ENCODE assay signal across 1 cellular context in the genomic region with DNA sequence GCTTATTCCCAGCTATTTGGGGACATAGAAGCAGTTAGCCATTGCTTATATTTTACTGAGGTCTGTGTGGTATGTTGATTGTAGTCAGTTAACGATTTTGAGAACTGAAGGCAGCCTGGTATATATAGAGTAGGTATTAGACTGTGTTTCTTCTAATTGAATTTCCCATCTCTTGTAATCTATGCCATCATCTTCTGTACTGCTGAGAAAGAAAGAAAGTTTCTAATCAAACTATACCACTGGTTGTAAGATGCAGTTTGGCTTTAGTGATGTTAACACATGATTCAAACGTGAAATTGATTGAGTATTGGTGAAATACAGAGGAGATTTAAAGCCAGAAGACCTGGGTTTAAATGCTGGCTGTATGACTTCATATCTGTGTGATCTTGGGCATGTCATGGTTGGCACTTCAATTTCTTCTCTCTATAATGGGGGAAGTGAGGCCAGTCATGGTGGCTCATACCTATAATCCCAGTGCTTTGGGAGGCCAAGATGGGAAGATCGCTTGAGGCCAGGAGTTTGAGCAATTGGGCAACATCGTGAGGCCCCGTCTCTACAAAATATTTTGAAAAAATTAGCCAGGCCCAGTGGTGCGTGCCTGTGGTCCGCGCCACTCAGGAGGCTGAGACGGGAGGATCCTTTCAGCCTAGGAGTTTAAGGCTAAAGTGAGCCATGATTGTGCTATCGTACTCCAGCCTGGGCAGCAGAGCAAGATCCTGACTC.
TF ChIP-seq lines count a peak whose summit lies in the region.

No MANE protein-coding gene starts in this region.

TF ChIP-seq in GM12878, 131 proteins besides CTCF, POLR2A, EP300 and RAD21:
- TF ChIP-seq, protein P1, sequence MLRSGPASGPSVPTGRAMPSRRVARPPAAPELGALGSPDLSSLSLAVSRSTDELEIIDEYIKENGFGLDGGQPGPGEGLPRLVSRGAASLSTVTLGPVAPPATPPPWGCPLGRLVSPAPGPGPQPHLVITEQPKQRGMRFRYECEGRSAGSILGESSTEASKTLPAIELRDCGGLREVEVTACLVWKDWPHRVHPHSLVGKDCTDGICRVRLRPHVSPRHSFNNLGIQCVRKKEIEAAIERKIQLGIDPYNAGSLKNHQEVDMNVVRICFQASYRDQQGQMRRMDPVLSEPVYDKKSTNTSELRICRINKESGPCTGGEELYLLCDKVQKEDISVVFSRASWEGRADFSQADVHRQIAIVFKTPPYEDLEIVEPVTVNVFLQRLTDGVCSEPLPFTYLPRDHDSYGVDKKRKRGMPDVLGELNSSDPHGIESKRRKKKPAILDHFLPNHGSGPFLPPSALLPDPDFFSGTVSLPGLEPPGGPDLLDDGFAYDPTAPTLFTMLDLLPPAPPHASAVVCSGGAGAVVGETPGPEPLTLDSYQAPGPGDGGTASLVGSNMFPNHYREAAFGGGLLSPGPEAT (IDR thresholded peaks at IDR 0.05; ENCODE audit: low read depth): no peak
- no peak for TF ChIP-seq PAX8 (IDR thresholded peaks at IDR 0.05)
- TF ChIP-seq, protein P2, sequence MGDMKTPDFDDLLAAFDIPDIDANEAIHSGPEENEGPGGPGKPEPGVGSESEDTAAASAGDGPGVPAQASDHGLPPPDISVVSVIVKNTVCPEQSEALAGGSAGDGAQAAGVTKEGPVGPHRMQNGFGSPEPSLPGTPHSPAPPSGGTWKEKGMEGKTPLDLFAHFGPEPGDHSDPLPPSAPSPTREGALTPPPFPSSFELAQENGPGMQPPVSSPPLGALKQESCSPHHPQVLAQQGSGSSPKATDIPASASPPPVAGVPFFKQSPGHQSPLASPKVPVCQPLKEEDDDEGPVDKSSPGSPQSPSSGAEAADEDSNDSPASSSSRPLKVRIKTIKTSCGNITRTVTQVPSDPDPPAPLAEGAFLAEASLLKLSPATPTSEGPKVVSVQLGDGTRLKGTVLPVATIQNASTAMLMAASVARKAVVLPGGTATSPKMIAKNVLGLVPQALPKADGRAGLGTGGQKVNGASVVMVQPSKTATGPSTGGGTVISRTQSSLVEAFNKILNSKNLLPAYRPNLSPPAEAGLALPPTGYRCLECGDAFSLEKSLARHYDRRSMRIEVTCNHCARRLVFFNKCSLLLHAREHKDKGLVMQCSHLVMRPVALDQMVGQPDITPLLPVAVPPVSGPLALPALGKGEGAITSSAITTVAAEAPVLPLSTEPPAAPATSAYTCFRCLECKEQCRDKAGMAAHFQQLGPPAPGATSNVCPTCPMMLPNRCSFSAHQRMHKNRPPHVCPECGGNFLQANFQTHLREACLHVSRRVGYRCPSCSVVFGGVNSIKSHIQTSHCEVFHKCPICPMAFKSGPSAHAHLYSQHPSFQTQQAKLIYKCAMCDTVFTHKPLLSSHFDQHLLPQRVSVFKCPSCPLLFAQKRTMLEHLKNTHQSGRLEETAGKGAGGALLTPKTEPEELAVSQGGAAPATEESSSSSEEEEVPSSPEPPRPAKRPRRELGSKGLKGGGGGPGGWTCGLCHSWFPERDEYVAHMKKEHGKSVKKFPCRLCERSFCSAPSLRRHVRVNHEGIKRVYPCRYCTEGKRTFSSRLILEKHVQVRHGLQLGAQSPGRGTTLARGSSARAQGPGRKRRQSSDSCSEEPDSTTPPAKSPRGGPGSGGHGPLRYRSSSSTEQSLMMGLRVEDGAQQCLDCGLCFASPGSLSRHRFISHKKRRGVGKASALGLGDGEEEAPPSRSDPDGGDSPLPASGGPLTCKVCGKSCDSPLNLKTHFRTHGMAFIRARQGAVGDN (IDR thresholded peaks at IDR 0.05): no peak
- TF ChIP-seq, protein P3, sequence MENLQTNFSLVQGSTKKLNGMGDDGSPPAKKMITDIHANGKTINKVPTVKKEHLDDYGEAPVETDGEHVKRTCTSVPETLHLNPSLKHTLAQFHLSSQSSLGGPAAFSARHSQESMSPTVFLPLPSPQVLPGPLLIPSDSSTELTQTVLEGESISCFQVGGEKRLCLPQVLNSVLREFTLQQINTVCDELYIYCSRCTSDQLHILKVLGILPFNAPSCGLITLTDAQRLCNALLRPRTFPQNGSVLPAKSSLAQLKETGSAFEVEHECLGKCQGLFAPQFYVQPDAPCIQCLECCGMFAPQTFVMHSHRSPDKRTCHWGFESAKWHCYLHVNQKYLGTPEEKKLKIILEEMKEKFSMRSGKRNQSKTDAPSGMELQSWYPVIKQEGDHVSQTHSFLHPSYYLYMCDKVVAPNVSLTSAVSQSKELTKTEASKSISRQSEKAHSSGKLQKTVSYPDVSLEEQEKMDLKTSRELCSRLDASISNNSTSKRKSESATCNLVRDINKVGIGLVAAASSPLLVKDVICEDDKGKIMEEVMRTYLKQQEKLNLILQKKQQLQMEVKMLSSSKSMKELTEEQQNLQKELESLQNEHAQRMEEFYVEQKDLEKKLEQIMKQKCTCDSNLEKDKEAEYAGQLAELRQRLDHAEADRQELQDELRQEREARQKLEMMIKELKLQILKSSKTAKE (IDR thresholded peaks at IDR 0.05; ENCODE audit: low read depth, poor library complexity, severe bottlenecking): no peak
- no peak for TF ChIP-seq WRNIP1 (IDR thresholded peaks at IDR 0.05; ENCODE audit: borderline replicate concordance, low read depth, low read length)
- no peak for TF ChIP-seq TCF3 (IDR thresholded peaks at IDR 0.05; ENCODE audit: borderline replicate concordance, insufficient read depth, low read depth, low read length)
- TF ChIP-seq, protein P4, sequence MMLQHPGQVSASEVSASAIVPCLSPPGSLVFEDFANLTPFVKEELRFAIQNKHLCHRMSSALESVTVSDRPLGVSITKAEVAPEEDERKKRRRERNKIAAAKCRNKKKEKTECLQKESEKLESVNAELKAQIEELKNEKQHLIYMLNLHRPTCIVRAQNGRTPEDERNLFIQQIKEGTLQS (IDR thresholded peaks at IDR 0.05; ENCODE audit: borderline replicate concordance, extremely low read depth, low read depth, low read length): no peak
- TF ChIP-seq TAF1 (IDR thresholded peaks at IDR 0.05; ENCODE audit: borderline replicate concordance, low read depth, low read length): no peak
- no peak for TF ChIP-seq SMAD5 (IDR thresholded peaks at IDR 0.05; ENCODE audit: low read depth)
